Comparison of ENCODE assay signal across 9 cellular contexts in the genomic region with DNA sequence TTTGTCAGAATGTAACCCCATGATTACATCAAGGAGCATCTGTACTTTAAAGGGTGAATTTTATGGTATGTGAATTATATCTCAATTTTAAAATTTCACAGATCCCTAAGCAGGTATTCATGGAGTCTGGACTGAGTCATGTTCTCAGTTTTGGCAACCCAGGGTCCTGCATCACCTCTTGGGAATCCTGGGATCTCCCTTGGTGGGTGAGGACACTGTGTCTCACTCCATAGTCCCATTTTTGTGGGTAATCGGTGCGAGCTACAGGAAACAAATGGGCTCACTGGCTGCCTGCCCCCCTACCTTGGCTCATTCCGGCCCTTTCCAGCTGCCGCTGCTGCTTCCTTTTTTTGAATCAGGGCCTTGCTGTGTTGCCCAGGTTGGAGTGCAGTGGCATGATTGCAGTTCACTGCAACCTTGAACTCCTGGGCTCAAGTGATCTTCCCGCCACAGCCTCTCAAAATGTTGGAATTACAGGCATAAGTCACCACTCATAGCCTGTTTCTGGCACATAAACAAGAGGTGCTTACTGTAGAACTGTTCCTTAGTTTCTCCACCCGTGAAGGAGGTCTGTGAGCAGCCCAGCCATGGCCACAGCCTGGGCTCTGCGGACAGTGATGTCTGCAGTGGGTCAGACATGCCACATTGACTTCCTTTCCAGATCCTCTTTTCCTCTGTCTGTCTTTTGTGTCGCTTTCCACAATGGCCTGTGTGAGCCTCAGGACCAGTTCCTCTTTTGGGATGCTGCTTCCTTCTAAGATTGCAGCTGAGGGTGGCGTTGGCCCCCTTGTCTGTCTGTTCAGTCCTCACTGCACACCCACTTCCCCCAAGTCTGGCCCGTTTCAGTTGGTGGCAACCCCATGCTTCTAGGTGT.
DNase-seq lines count a peak whose midpoint lies in the region; ATAC-seq and TF ChIP-seq lines count a peak whose summit lies in the region.
"Had no signal": no experiment of that assay in that cellular context is flagged by ENCODE, and none has a peak within 500 bp of the region (broad histone marks: within the 10 kb centered on the region; RNA-seq: fewer than 3 reads in every experiment).

No MANE protein-coding gene starts in this region.

- peak; percentile 81 for DNase-seq in GDM1 (lab: John Stamatoyannopoulos, UW)
- DNase-seq in LoVo (ENCODE audit: low spot score) = no peak
- DNase-seq in hepatic stellate cell (ENCODE audit: low spot score) = no peak
- DNase-seq in SW 1271 (lab: John Stamatoyannopoulos, UW) = no peak
- no peak for DNase-seq in DMS 273 treated with DMSO at 0.1 percent for 48 hours (lab: John Stamatoyannopoulos, UW)
- DNase-seq: SJCRH30 had no signal

- H3K27ac ChIP-seq in OCI-LY3 (ENCODE audit: low read length) = peak overlapping the region; percentile 99
- no peak overlapping the region for H3K27ac ChIP-seq in iPS-20b (ENCODE audit: low read length)
- H3K27ac ChIP-seq: SJCRH30 had no signal

- no peaks in the 10 kb centered on the region for H4K20me1 ChIP-seq in OCI-LY3 (ENCODE audit: insufficient read depth, low read length)

- peaks cover 75% of the 10 kb centered on the region for H3K4me1 ChIP-seq in OCI-LY3 (ENCODE audit: low read length)
- peaks cover 24% of the 10 kb centered on the region for H3K4me1 ChIP-seq in iPS-20b (ENCODE audit: insufficient read depth, low read length)
- H3K4me1 ChIP-seq: SJCRH30 had no signal

- ATAC-seq in HG02798 (IDR thresholded peaks at IDR 0.05; ENCODE audit: poor library complexity, unreplicated experiment) = peak; percentile 28

- H2AFZ ChIP-seq in OCI-LY3 (ENCODE audit: low read depth, low read length) = no peak overlapping the region

- H3K9ac ChIP-seq in OCI-LY3 (ENCODE audit: low read length) (peak overlapping the region; percentile 80), iPS-20b (ENCODE audit: low read depth, low read length) (no peak overlapping the region; the same call in 1 of the 2 replicates)

- H3K27me3 ChIP-seq in OCI-LY3 (ENCODE audit: low read depth, low read length) (no peaks in the 10 kb centered on the region), iPS-20b (ENCODE audit: insufficient read depth, low read length) (no peaks in the 10 kb centered on the region)
- H3K27me3 ChIP-seq: SJCRH30 had no signal

- peaks cover 58% of the 10 kb centered on the region for H3K79me2 ChIP-seq in OCI-LY3 (ENCODE audit: low read length)

- H3K9me3 ChIP-seq in OCI-LY3 (ENCODE audit: insufficient read depth, low read length) (peaks cover 4% of the 10 kb centered on the region; the same call in 1 of the 2 replicates), iPS-20b (ENCODE audit: insufficient read depth, low read depth, low read length) (no peaks in the 10 kb centered on the region)
- H3K9me3 ChIP-seq: SJCRH30 had no signal

- peak overlapping the region; percentile 99 for H3K4me2 ChIP-seq in OCI-LY3 (ENCODE audit: low read length)

- H3K4me3 ChIP-seq in OCI-LY3 (ENCODE audit: low read length) (peak overlapping the region; percentile 74), iPS-20b (ENCODE audit: low read length) (peak overlapping the region; percentile 4; the same call in 1 of the 2 replicates)
- H3K4me3 ChIP-seq: SJCRH30 had no signal

- TF ChIP-seq CTCF in OCI-LY3 (IDR thresholded peaks at IDR 0.05; ENCODE audit: low read depth, low read length) = no peak

- no peaks in the 10 kb centered on the region for H3K36me3 ChIP-seq in OCI-LY3 (replicated peaks; ENCODE audit: low read depth, low read length)
- no peaks in the 10 kb centered on the region for H3K36me3 ChIP-seq in iPS-20b (ENCODE audit: insufficient read depth, low read depth, low read length)
- H3K36me3 ChIP-seq: SJCRH30 had no signal
